In genomic region chr3:157155591-157155990, GRCh38 we compare ENCODE assay signal across 10 cellular contexts. TPM values are rescaled to one million over a fixed set of nuclear protein-coding genes. Genes with fewer than 3 reads are reported as not detected.
DNase-seq lines count a peak whose midpoint lies in the region; FAIRE-seq and TF ChIP-seq lines count a peak whose summit lies in the region.
"Had no signal": no experiment of that assay in that cellular context is flagged by ENCODE, and none has a peak within 500 bp of the region (broad histone marks: within the 10 kb centered on the region; RNA-seq: fewer than 3 reads in every experiment).

No MANE protein-coding gene starts in this region.

- peaks cover 80% of the 10 kb centered on the region for H3K36me3 ChIP-seq in astrocyte (ENCODE audit: insufficient read depth, low read length)
- H3K36me3 ChIP-seq in uterus = no peaks in the 10 kb centered on the region
- peaks cover 76% of the 10 kb centered on the region for H3K36me3 ChIP-seq in brain microvascular endothelial cell (replicated peaks)

- peaks cover 86% of the 10 kb centered on the region for H4K20me1 ChIP-seq in astrocyte (ENCODE audit: insufficient read depth, low read length)

- H3K27me3 Mint-ChIP-seq in astrocyte (ENCODE audit: low read depth, unreplicated experiment) (no peaks in the 10 kb centered on the region), mesothelial cell of epicardium (ENCODE audit: low read depth) (no peaks in the 10 kb centered on the region)

- H2AFZ ChIP-seq in astrocyte (ENCODE audit: low read depth, low read length) = no peak overlapping the region

- H3K36me3 Mint-ChIP-seq in astrocyte (ENCODE audit: low read depth, unreplicated experiment) (peaks cover 15% of the 10 kb centered on the region), mesothelial cell of epicardium (peaks cover 46% of the 10 kb centered on the region)

- H3K4me1 ChIP-seq in astrocyte (ENCODE audit: insufficient read depth, low read length) (peaks cover 42% of the 10 kb centered on the region), uterus (peaks cover 0 to 34% of the 10 kb centered on the region in 2 donors)

- H3K9me3 ChIP-seq in astrocyte (ENCODE audit: insufficient read depth, low read depth, low read length) (no peaks in the 10 kb centered on the region), uterus (no peaks in the 10 kb centered on the region)
- H3K9me3 ChIP-seq: left lung, sigmoid colon had no signal

- no peak for FAIRE-seq in astrocyte (lab: Jason Lieb, UNC)
- FAIRE-seq in GM12891 (lab: Jason Lieb, UNC) = no peak

- H3K9me3 Mint-ChIP-seq in astrocyte (ENCODE audit: unreplicated experiment) (no peaks in the 10 kb centered on the region), mesothelial cell of epicardium (no peaks in the 10 kb centered on the region)

- H3K27me3 ChIP-seq in astrocyte (ENCODE audit: insufficient read depth, low read length) (no peaks in the 10 kb centered on the region), uterus (peaks cover 0 to 4% of the 10 kb centered on the region in 2 donors), brain microvascular endothelial cell (replicated peaks) (no peaks in the 10 kb centered on the region)
- H3K27me3 ChIP-seq: left lung, sigmoid colon had no signal

- TF ChIP-seq CTCF in AG10803 (conservative IDR thresholded peaks at IDR 0.05; ENCODE audit: low read length) (no peak), HFF-Myc (IDR thresholded peaks at IDR 0.05; ENCODE audit: low read depth, low read length, missing control alignments) (no peak), astrocyte (IDR thresholded peaks at IDR 0.05; ENCODE audit: insufficient read depth, low read depth, low read length) (no peak), mesothelial cell of epicardium (IDR thresholded peaks at IDR 0.05; ENCODE audit: unreplicated experiment) (no peak), uterus (IDR thresholded peaks at IDR 0.05) (no peak), brain microvascular endothelial cell (IDR thresholded peaks at IDR 0.05; ENCODE audit: low read depth, low read length, missing control alignments) (no peak)

- in situ Hi-C loops in brain microvascular endothelial cell (cut with HindIII; ENCODE audit: low pct_ligation_motif_present, low sequenced_read_pairs) = no loop called here

- DNase-seq in AG10803 (ENCODE audit: low read depth) (no peak), HFF-Myc (ENCODE audit: extremely low read depth, low read depth) (no peak), astrocyte (ENCODE audit: low read depth) (no peak), mesothelial cell of epicardium (ENCODE audit: low spot score in 2 of 2, unreplicated experiment in 2 of 2) (no peak), GM12891 (ENCODE audit: insufficient read length, low spot score) (no peak), mesenteric fat pad (ENCODE audit: low spot score) (no peak), uterus (no peak), brain microvascular endothelial cell (no peak)
- DNase-seq: left lung, sigmoid colon had no signal

- peak overlapping the region; percentile 82 for H3K4me3 Mint-ChIP-seq in astrocyte (ENCODE audit: unreplicated experiment)
- H3K4me3 Mint-ChIP-seq in mesothelial cell of epicardium = peak overlapping the region; percentile 94

- H3K79me2 ChIP-seq in astrocyte (ENCODE audit: insufficient read depth, low read length) = peaks cover 85% of the 10 kb centered on the region

- H3K9ac ChIP-seq in astrocyte (ENCODE audit: low read length) = peak overlapping the region; percentile 100

- peak overlapping the region; percentile 91 for H3K4me3 ChIP-seq in AG10803 (ENCODE audit: low read length)
- H3K4me3 ChIP-seq in HFF-Myc (replicated peaks; ENCODE audit: low read depth, low read length) = peak overlapping the region; percentile 97
- peak overlapping the region; percentile 1 for H3K4me3 ChIP-seq in astrocyte (ENCODE audit: insufficient read depth, low read depth, low read length)
- no peak overlapping the region for H3K4me3 ChIP-seq in uterus
- H3K4me3 ChIP-seq in brain microvascular endothelial cell (ENCODE audit: low read depth, low read length) = no peak overlapping the region

- peak overlapping the region; percentile 94 for H3K4me2 ChIP-seq in astrocyte (ENCODE audit: low read length)

- no peak for TF ChIP-seq POLR2A in GM12891 (IDR thresholded peaks at IDR 0.05; ENCODE audit: low read depth, low read length)
- no peak for TF ChIP-seq POLR2A in uterus (IDR thresholded peaks at IDR 0.05)

- intact Hi-C loops in uterus (cut with DNase I; ENCODE audit: low total_unique reads) = no loop called here

- H3K4me1 Mint-ChIP-seq in astrocyte (ENCODE audit: low read depth, unreplicated experiment) (peaks cover 28% of the 10 kb centered on the region), mesothelial cell of epicardium (peaks cover 51% of the 10 kb centered on the region)

- no peak overlapping the region for H3K27ac ChIP-seq in astrocyte (ENCODE audit: low read depth, low read length)
- no peak overlapping the region for H3K27ac ChIP-seq in uterus
- no peak overlapping the region for H3K27ac ChIP-seq in brain microvascular endothelial cell
- H3K27ac ChIP-seq: left lung had no signal

- H3K27ac Mint-ChIP-seq in astrocyte (ENCODE audit: unreplicated experiment) (no peak overlapping the region), mesothelial cell of epicardium (peak overlapping the region; percentile 59)

TF ChIP-seq in GM12891, 5 proteins besides CTCF, POLR2A, EP300 and RAD21:
- TF ChIP-seq POLR2AphosphoS5 (IDR thresholded peaks at IDR 0.05; ENCODE audit: low read depth, low read length) (no peak), PAX5 (IDR thresholded peaks at IDR 0.05; ENCODE audit: insufficient read depth, low read length, severe bottlenecking) (no peak), SPI1 (IDR thresholded peaks at IDR 0.05; ENCODE audit: low read depth, low read length) (no peak), POU2F2 (IDR thresholded peaks at IDR 0.05; ENCODE audit: low read depth, low read length) (no peak), TAF1 (IDR thresholded peaks at IDR 0.05; ENCODE audit: low read depth, low read length) (no peak)

RNA-seq across cellular contexts. Expression of gene CCNL1, which starts 4.4 kb away (rescaled TPM):
- total RNA-seq in astrocyte (63.2 and 66.8 TPM in 2 replicates), mesothelial cell of epicardium (248 to 276 TPM (median 261 TPM) in 3 replicates), mesenteric fat pad (315 TPM), uterus (100 to 1,000 TPM; 100 to 252 (median 155) TPM)
- polyA plus RNA-seq in GM12891 (2012; ENCODE audit: low read depth, missing spikeins) = 114 TPM

Comparison
In these comparisons a context has a peak if more than half of its experiments do, and no peak if none do; other contexts are left out.
1. H3K4me3 ChIP-seq: peak in AG10803 (single experiment), HFF-Myc (single experiment) and astrocyte (single experiment); none in uterus (0 of 2) and brain microvascular endothelial cell (single experiment).